ENCODE assay signal across 8 cellular contexts in genomic region chr13:114114666-114115065, GRCh38. TPM values are rescaled to one million over a fixed set of nuclear protein-coding genes. Genes with fewer than 3 reads are reported as not detected.
DNase-seq lines count a peak whose midpoint lies in the region; ATAC-seq, FAIRE-seq and TF ChIP-seq lines count a peak whose summit lies in the region.
"Not testable (repeated sequence)": the region's sequence is repeated elsewhere in the genome, so short reads cannot be mapped to it uniquely, and the experiment has no call there.

No MANE protein-coding gene starts in this region.

- dilution Hi-C loops in endothelial cell of umbilical vein (cut with MboI; ENCODE audit: extremely low pct_ligation_motif_present, low sequenced_read_pairs), result loop anchor here (10.0 kb wide), 1 partner anchor 60 kb away; no protein-coding TSS in a partner anchor

- H3K27me3 ChIP-seq in BLaER1 treated with 17β-estradiol and CSF1 and Interleukin-3, amounts not matched to agents 10 nM and 100 nM; Panc1 (ENCODE audit: control insufficient read depth, insufficient read depth, low read length); endothelial cell of umbilical vein (ENCODE audit: control insufficient read depth in 2 of 2, insufficient read depth in 2 of 2, low read length in 2 of 2); lower lobe of right lung (ENCODE audit: low read depth); psoas muscle (ENCODE audit: insufficient read depth in 3 of 3, low read length in 2 of 3); subcutaneous abdominal adipose tissue (ENCODE audit: control insufficient read depth in 5 of 5, insufficient read depth in 4 of 5, low read length in 5 of 5): not testable (repeated sequence)

- H3K9ac ChIP-seq in BLaER1 treated with 17β-estradiol and CSF1 and Interleukin-3, amounts not matched to agents 10 nM and 100 nM, result peak overlapping the region in 6 of 11 experiments; percentile 24 to 72 (median 58); a peak in 7 of 22 replicates
- H3K9ac ChIP-seq in endothelial cell of umbilical vein (replicated peaks; ENCODE audit: extremely low read depth, insufficient read depth, low read length); subcutaneous abdominal adipose tissue (ENCODE audit: low read length in 5 of 5): not testable (repeated sequence)

- POLR2A ChIA-PET in Panc1 (lab: Charles Lee); activated CD4-positive, alpha-beta T cell treated with anti-CD3 and anti-CD28 coated beads, Interleukin-2, amount 10 ng/mL, durations not matched to agents 7 days and 5 days (lab: Charles Lee); endothelial cell of umbilical vein (lab: Charles Lee): not testable (repeated sequence)

- peaks cover 0 to 31% (median 7%) of the 10 kb centered on the region in 11 experiments; a peak in 9 of 22 replicates for H3K36me3 ChIP-seq in BLaER1 treated with 17β-estradiol and CSF1 and Interleukin-3, amounts not matched to agents 10 nM and 100 nM
- not testable (repeated sequence) for H3K36me3 ChIP-seq in Panc1 (ENCODE audit: control insufficient read depth, insufficient read depth, low read length); endothelial cell of umbilical vein (ENCODE audit: control insufficient read depth in 2 of 2, extremely low read depth in 1 of 2, insufficient read depth in 2 of 2, low read length in 2 of 2); lower lobe of right lung; psoas muscle (ENCODE audit: insufficient read depth in 1 of 2, low read depth in 1 of 2); subcutaneous abdominal adipose tissue (ENCODE audit: control insufficient read depth in 5 of 5, insufficient read depth in 5 of 5, low read length in 5 of 5)

- not testable (repeated sequence) for H3K9me1 ChIP-seq in endothelial cell of umbilical vein (replicated peaks; ENCODE audit: control insufficient read depth, extremely low read depth, insufficient read depth, low read length)

- not testable (repeated sequence) for H3K9me3 ChIP-seq in BLaER1 treated with 17β-estradiol and CSF1 and Interleukin-3, amounts not matched to agents 10 nM and 100 nM (replicated peaks in 1 of 11); Panc1 (ENCODE audit: control insufficient read depth, insufficient read depth, low read depth, low read length); endothelial cell of umbilical vein (replicated peaks; ENCODE audit: control insufficient read depth, insufficient read depth, low read length); lower lobe of right lung; psoas muscle; subcutaneous abdominal adipose tissue (ENCODE audit: control insufficient read depth in 5 of 5, low read length in 5 of 5)

- not testable (repeated sequence) for H2AFZ ChIP-seq in endothelial cell of umbilical vein (ENCODE audit: low read depth, low read length)

- peaks cover 79 to 88% (median 84%) of the 10 kb centered on the region in 10 experiments for H3K4me1 ChIP-seq in BLaER1 treated with 17β-estradiol and CSF1 and Interleukin-3, amounts not matched to agents 10 nM and 100 nM
- H3K4me1 ChIP-seq in Panc1 (ENCODE audit: control insufficient read depth, insufficient read depth, low read length), result peaks cover 53% of the 10 kb centered on the region
- peaks cover 46% of the 10 kb centered on the region for H3K4me1 ChIP-seq in endothelial cell of umbilical vein (ENCODE audit: control insufficient read depth, extremely low read depth, insufficient read depth, low read length)
- H3K4me1 ChIP-seq in lower lobe of right lung, result peaks cover 42% of the 10 kb centered on the region
- H3K4me1 ChIP-seq in psoas muscle, result peaks cover 52% of the 10 kb centered on the region
- H3K4me1 ChIP-seq in subcutaneous abdominal adipose tissue (ENCODE audit: control insufficient read depth in 5 of 5, insufficient read depth in 5 of 5, low read length in 5 of 5), result peaks cover 5 to 55% (median 42%) of the 10 kb centered on the region in 5 donors

- H3K4me3 ChIP-seq in BLaER1 treated with 17β-estradiol and CSF1 and Interleukin-3, amounts not matched to agents 10 nM and 100 nM; Panc1 (ENCODE audit: low read depth in 2 of 2, low read length in 2 of 2); endothelial cell of umbilical vein (replicated peaks in 1 of 3; ENCODE audit: insufficient read depth in 1 of 3, low read depth in 1 of 3, low read length in 3 of 3); lower lobe of right lung; psoas muscle; subcutaneous abdominal adipose tissue (ENCODE audit: low read depth in 1 of 5, low read length in 5 of 5): not testable (repeated sequence)

- peak overlapping the region; percentile 64 for H3K27ac Mint-ChIP-seq in activated CD4-positive, alpha-beta T cell treated with anti-CD3 and anti-CD28 coated beads, Interleukin-2, amount 10 ng/mL, durations not matched to agents 7 days and 5 days
- peak overlapping the region; percentile 83 for H3K27ac Mint-ChIP-seq in activated naive CD4-positive, alpha-beta T cell treated with anti-CD3 and anti-CD28 coated beads for 36 hours

- CTCF ChIA-PET in Panc1 (lab: Charles Lee), result not testable (repeated sequence)
- CTCF ChIA-PET in activated CD4-positive, alpha-beta T cell treated with anti-CD3 and anti-CD28 coated beads, Interleukin-2, amount 10 ng/mL, durations not matched to agents 7 days and 5 days (lab: Charles Lee), result interaction anchor here (1.2 kb wide), 1 partner anchor 34 kb away, joined by 3 read pairs; no protein-coding TSS in a partner anchor
- CTCF ChIA-PET in activated naive CD4-positive, alpha-beta T cell treated with anti-CD3 and anti-CD28 coated beads for 36 hours (lab: Charles Lee), result interaction anchor here (1.2 to 1.6 kb wide), 2 partner anchors 10 to 12 kb away, joined by 4 to 6 read pairs; no protein-coding TSS in a partner anchor
- CTCF ChIA-PET in endothelial cell of umbilical vein (lab: Charles Lee), result interaction anchor here (1.1 to 1.6 kb wide), 5 partner anchors 8 to 49 kb away, joined by 3 to 7 read pairs (median 3); no protein-coding TSS in a partner anchor

- TF ChIP-seq CTCF in Panc1 (IDR thresholded peaks at IDR 0.05); endothelial cell of umbilical vein (IDR thresholded peaks at IDR 0.05; ENCODE audit: extremely low read depth in 1 of 2, insufficient read depth in 1 of 2, low read depth in 1 of 2, low read length in 2 of 2); lower lobe of right lung (IDR thresholded peaks at IDR 0.05); psoas muscle (IDR thresholded peaks at IDR 0.05): not testable (repeated sequence)

- peaks cover 22 to 66% (median 38%) of the 10 kb centered on the region in 11 experiments; a peak in 21 of 22 replicates for H4K20me1 ChIP-seq in BLaER1 treated with 17β-estradiol and CSF1 and Interleukin-3, amounts not matched to agents 10 nM and 100 nM
- H4K20me1 ChIP-seq in endothelial cell of umbilical vein (replicated peaks; ENCODE audit: control insufficient read depth, extremely low read depth, insufficient read depth, low read length), result not testable (repeated sequence)

- H3K4me3 Mint-ChIP-seq in activated CD4-positive, alpha-beta T cell treated with anti-CD3 and anti-CD28 coated beads, Interleukin-2, amount 10 ng/mL, durations not matched to agents 7 days and 5 days; activated naive CD4-positive, alpha-beta T cell treated with anti-CD3 and anti-CD28 coated beads for 36 hours: not testable (repeated sequence)

- in situ Hi-C loops in Panc1 (cut with HindIII; ENCODE audit: low pct_unique_long_range_greater_than_20kb, low sequenced_read_pairs), result not testable (repeated sequence)

- peaks cover 56% of the 10 kb centered on the region for H3K36me3 Mint-ChIP-seq in activated CD4-positive, alpha-beta T cell treated with anti-CD3 and anti-CD28 coated beads, Interleukin-2, amount 10 ng/mL, durations not matched to agents 7 days and 5 days (ENCODE audit: low read depth)
- H3K36me3 Mint-ChIP-seq in activated naive CD4-positive, alpha-beta T cell treated with anti-CD3 and anti-CD28 coated beads for 36 hours (ENCODE audit: low read depth), result peaks cover 27% of the 10 kb centered on the region

- H3K27ac ChIP-seq in BLaER1 treated with 17β-estradiol and CSF1 and Interleukin-3, amounts not matched to agents 10 nM and 100 nM, result peak overlapping the region in 10 of 11 experiments; percentile 67 to 89 (median 82); a peak in 20 of 22 replicates
- peak overlapping the region; percentile 79 for H3K27ac ChIP-seq in Panc1 (ENCODE audit: low read length)
- H3K27ac ChIP-seq in endothelial cell of umbilical vein (ENCODE audit: insufficient read depth, low read depth, low read length), result peak overlapping the region; percentile 91
- H3K27ac ChIP-seq in lower lobe of right lung, psoas muscle: not testable (repeated sequence)
- H3K27ac ChIP-seq in subcutaneous abdominal adipose tissue (ENCODE audit: low read depth, low read length), result peak overlapping the region; percentile 62

- FAIRE-seq in endothelial cell of umbilical vein (lab: Jason Lieb, UNC), result not testable (repeated sequence)

- H3K27me3 Mint-ChIP-seq in activated CD4-positive, alpha-beta T cell treated with anti-CD3 and anti-CD28 coated beads, Interleukin-2, amount 10 ng/mL, durations not matched to agents 7 days and 5 days; activated naive CD4-positive, alpha-beta T cell treated with anti-CD3 and anti-CD28 coated beads for 36 hours (ENCODE audit: low read depth): not testable (repeated sequence)

- H3K9me3 Mint-ChIP-seq in activated CD4-positive, alpha-beta T cell treated with anti-CD3 and anti-CD28 coated beads, Interleukin-2, amount 10 ng/mL, durations not matched to agents 7 days and 5 days; activated naive CD4-positive, alpha-beta T cell treated with anti-CD3 and anti-CD28 coated beads for 36 hours: not testable (repeated sequence)

- not testable (repeated sequence) for ATAC-seq in Panc1, lower lobe of right lung, psoas muscle

- BruUV-seq in Panc1 (replicated peaks; lab: Mats Ljungman, UMichigan); endothelial cell of umbilical vein (replicated peaks; lab: Mats Ljungman, UMichigan): not testable (repeated sequence)

- DNase-seq in Panc1 (ENCODE audit: low read depth, low spot score); activated CD4-positive, alpha-beta T cell treated with anti-CD3 and anti-CD28 coated beads, Interleukin-2, amount 10 ng/mL, durations not matched to agents 7 days and 5 days; activated naive CD4-positive, alpha-beta T cell treated with anti-CD3 and anti-CD28 coated beads for 36 hours; endothelial cell of umbilical vein (ENCODE audit: low read depth, low spot score): not testable (repeated sequence)
- DNase-seq in lower lobe of right lung (peak; percentile 44), psoas muscle (peak; percentile 9 to 32)

- peaks cover 75% of the 10 kb centered on the region for H3K79me2 ChIP-seq in endothelial cell of umbilical vein (ENCODE audit: control insufficient read depth, insufficient read depth, low read length)

- intact Hi-C loops in Panc1 (cut with micrococcal nuclease; ENCODE audit: unreplicated experiment); lower lobe of right lung (cut with DNase I); psoas muscle (cut with DNase I): not testable (repeated sequence)
- intact Hi-C loops in activated naive CD4-positive, alpha-beta T cell treated with anti-CD3 and anti-CD28 coated beads for 36 hours (cut with micrococcal nuclease), result loop anchor here (5.0 kb wide), 1 partner anchor 33 kb away; no protein-coding TSS in a partner anchor
- intact Hi-C loops in endothelial cell of umbilical vein (cut with micrococcal nuclease), result loop anchor here (2.0 to 5.0 kb wide), 2 partner anchors 16 to 297 kb away; no protein-coding TSS in a partner anchor

- TF ChIP-seq POLR2A in endothelial cell of umbilical vein (IDR thresholded peaks at IDR 0.05; ENCODE audit: low read depth, low read length), result not testable (repeated sequence)

- H3K4me2 ChIP-seq in BLaER1 treated with 17β-estradiol and CSF1 and Interleukin-3, amounts not matched to agents 10 nM and 100 nM, result peak overlapping the region; percentile 75 to 94 (median 84)
- not testable (repeated sequence) for H3K4me2 ChIP-seq in endothelial cell of umbilical vein (ENCODE audit: insufficient read depth, low read length)

- WGBS in psoas muscle, 3 donors, result 85 to 89% (median 87%) methylated on average over 12 of the region's 12 CpGs

- H3K4me1 Mint-ChIP-seq in activated CD4-positive, alpha-beta T cell treated with anti-CD3 and anti-CD28 coated beads, Interleukin-2, amount 10 ng/mL, durations not matched to agents 7 days and 5 days, result peaks cover 73% of the 10 kb centered on the region
- peaks cover 80% of the 10 kb centered on the region for H3K4me1 Mint-ChIP-seq in activated naive CD4-positive, alpha-beta T cell treated with anti-CD3 and anti-CD28 coated beads for 36 hours (ENCODE audit: low read depth)

RNA-seq across cellular contexts. Expression of gene RASA3, which starts 17.8 kb away (rescaled TPM):
- total RNA-seq in Panc1 (2021; ENCODE audit: unreplicated experiment) (33.7 TPM), endothelial cell of umbilical vein (51.2 and 53.8 TPM in 2 replicates), lower lobe of right lung (19.1 TPM), psoas muscle (10 to 100 TPM in 3 of 4 donors, 1 to 10 TPM in 1; 9.2 to 20.2 (median 14.5) TPM)
- polyA plus RNA-seq in Panc1 (2012; ENCODE audit: insufficient read length), result 38.4 TPM
- 100 to 1,000 TPM; 114 to 115 TPM for total RNA-seq in activated CD4-positive, alpha-beta T cell treated with anti-CD3 and anti-CD28 coated beads, Interleukin-2, amount 10 ng/mL, durations not matched to agents 7 days and 5 days
- total RNA-seq in activated naive CD4-positive, alpha-beta T cell treated with anti-CD3 and anti-CD28 coated beads for 36 hours, result 10 to 100 TPM; 48.3 to 48.8 TPM
- polyA plus RNA-seq in endothelial cell of umbilical vein (22.5 and 26.5 TPM in 2 replicates), psoas muscle (10 to 100 TPM in 1 of 3 donors, 1 to 10 TPM in 2; 4.8 to 24.4 (median 5.2) TPM)
- polyA plus RNA-seq in endothelial cell of umbilical vein (2011; cell fraction: cytosol; rRNA removed), result 35.6 and 36.3 TPM in 2 replicates
- polyA plus RNA-seq in endothelial cell of umbilical vein (2011; cell fraction: nucleus; rRNA removed), result 51.2 and 56.7 TPM in 2 replicates
- polyA plus RNA-seq in endothelial cell of umbilical vein (2012), result 41.1 and 42.8 TPM in 2 replicates
- polyA minus RNA-seq in endothelial cell of umbilical vein, result 34.5 and 39.0 TPM in 2 replicates
- 5.5 TPM for polyA minus RNA-seq in endothelial cell of umbilical vein (2011; cell fraction: cytosol; rRNA and poly(A)+ RNA removed)
- 20.8 and 28.6 TPM in 2 replicates for polyA minus RNA-seq in endothelial cell of umbilical vein (2011; cell fraction: nucleus; rRNA and poly(A)+ RNA removed)
